Comparison of ENCODE assay signal across 2 cellular contexts in the genomic region with DNA sequence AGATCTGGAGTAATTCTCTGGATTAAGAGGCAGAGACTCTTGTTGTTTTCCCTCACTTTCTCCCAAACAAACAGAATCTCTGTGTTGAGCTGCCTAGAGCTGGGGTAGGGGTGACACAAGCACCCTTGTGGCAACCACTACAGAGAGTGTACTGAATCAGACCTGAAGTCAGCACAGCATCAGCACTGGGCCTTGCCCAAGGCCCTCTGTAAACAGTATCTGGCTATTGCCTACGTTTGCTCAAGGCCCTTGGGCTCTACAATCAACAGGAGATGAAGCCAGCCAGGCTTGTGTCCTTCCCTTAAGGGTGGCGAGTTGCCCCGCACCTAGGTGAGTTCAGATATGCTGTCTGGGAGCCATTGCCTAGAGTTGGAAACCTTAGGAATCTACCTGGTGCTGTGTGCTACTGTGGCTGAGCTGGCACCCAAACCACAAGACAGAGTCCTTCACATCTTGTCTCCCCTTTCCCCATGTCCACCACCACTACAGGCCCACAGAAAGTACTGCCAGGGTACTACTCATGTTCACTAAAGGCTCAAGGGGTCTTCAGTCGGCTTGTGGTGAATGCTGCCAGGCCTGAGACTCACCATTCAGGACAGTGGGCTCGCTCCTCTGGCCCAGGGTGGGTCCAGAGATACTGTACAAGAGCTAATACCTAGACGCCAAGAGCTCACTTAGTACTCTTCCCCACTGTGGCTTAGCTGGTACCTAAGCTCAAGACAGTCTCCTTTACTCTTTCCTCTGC.
A peak's percentile ranks its signal among the peaks of the same experiment; 100 is the strongest.
TF ChIP-seq lines count a peak whose summit lies in the region.

No MANE protein-coding gene starts in this region.

TF ChIP-seq in H1, 55 proteins besides CTCF, POLR2A, EP300 and RAD21:
- TF ChIP-seq TCF12 (IDR thresholded peaks at IDR 0.05; ENCODE audit: low read depth, low read length) = no peak
- TF ChIP-seq CBX8 (IDR thresholded peaks at IDR 0.05; ENCODE audit: borderline replicate concordance, low read depth, low read length) = no peak
- TF ChIP-seq SRF (IDR thresholded peaks at IDR 0.05; ENCODE audit: low read depth, low read length) = no peak
- TF ChIP-seq, protein P1, sequence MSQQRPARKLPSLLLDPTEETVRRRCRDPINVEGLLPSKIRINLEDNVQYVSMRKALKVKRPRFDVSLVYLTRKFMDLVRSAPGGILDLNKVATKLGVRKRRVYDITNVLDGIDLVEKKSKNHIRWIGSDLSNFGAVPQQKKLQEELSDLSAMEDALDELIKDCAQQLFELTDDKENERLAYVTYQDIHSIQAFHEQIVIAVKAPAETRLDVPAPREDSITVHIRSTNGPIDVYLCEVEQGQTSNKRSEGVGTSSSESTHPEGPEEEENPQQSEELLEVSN (IDR thresholded peaks at IDR 0.05) = no peak
- no peak for TF ChIP-seq ATF3 (IDR thresholded peaks at IDR 0.05; ENCODE audit: insufficient read depth, low read depth, low read length)
- no peak for TF ChIP-seq SIN3A (conservative IDR thresholded peaks at IDR 0.05 in 1 of 2, IDR thresholded peaks at IDR 0.05 in 1 of 2; ENCODE audit: low read depth in 1 of 2, low read length in 2 of 2)

TF ChIP-seq in HepG2, 621 proteins besides CTCF, POLR2A, EP300 and RAD21:
- no peak for TF ChIP-seq FOXA1 (IDR thresholded peaks at IDR 0.05)
- peak; percentile 49; the same call in 1 of the 2 replicates for TF ChIP-seq FOXA1 (CRISPR knock-in tag; IDR thresholded peaks at IDR 0.05)
- TF ChIP-seq BRCA1 (CRISPR knock-in tag; IDR thresholded peaks at IDR 0.05) = no peak
